4 cellular contexts compared by ENCODE assay signal in genomic region chr3:196511108-196511507, GRCh38. TPM values are rescaled to one million over a fixed set of nuclear protein-coding genes. Genes with fewer than 3 reads are reported as not detected.
"Had no signal": no experiment of that assay in that cellular context is flagged by ENCODE, and none has a peak within 500 bp of the region (broad histone marks: within the 10 kb centered on the region; RNA-seq: fewer than 3 reads in every experiment).

No MANE protein-coding gene starts in this region.

RNA-seq across cellular contexts. Expression of gene SMCO1, which starts 4.0 kb away (rescaled TPM):
- total RNA-seq: HepG2, HT-29, IMR-90 had no signal
- polyA plus RNA-seq: HepG2, IgD-negative memory B cell, IMR-90 had no signal
